ENCODE assay signal across 17 cellular contexts in the genomic region with DNA sequence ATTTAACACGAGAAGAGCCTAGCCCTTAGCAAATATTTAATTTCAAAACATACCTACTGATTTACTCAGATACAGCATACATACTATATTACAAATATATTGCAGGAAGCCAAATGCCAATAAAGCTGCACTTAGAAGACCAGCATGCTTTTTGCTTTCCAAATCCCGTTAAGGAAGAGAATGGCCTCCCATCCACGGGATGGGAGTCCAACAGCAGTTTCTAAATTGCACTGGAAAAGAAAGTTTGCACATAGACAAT.
"Had no signal": no experiment of that assay in that cellular context is flagged by ENCODE, and none has a peak within 500 bp of the region (broad histone marks: within the 10 kb centered on the region; RNA-seq: fewer than 3 reads in every experiment).

No MANE protein-coding gene starts in this region.

- DNase-seq: activated CD4-positive, alpha-beta T cell treated with anti-CD3 and anti-CD28 coated beads for 1 hour; activated CD4-positive, alpha-beta T cell treated with anti-CD3 and anti-CD28 coated beads, Interleukin-2, amount 10 ng/mL, durations not matched to agents 24 days and 14 days; activated CD4-positive, alpha-beta T cell treated with anti-CD3 and anti-CD28 coated beads, Interleukin-2, amount 50 U/mL, for 48 hours; activated CD8-positive, alpha-beta memory T cell treated with anti-CD3 and anti-CD28 coated beads, Interleukin-2, amount 10 ng/mL, durations not matched to agents 7 days and 5 days; activated effector memory CD4-positive, alpha-beta T cell treated with Interleukin-2 at 50 U/mL for 16 hours; activated naive CD4-positive, alpha-beta T cell; activated T-cell treated with anti-CD3 and anti-CD28 coated beads, Interleukin-2, amount 50 U/mL, for 24 hours; amygdala; NCI-H1092; NCI-H1930; NCI-H2107; NCI-H2171 treated with DMSO at 0.1 percent for 48 hours; NCI-H226; NCI-H526 treated with DMSO at 0.1 percent for 48 hours; PC-9 had no signal

- H3K9ac ChIP-seq: KMS-11 had no signal

- H2AFZ ChIP-seq: PC-9 had no signal

- ATAC-seq: activated CD8-positive, alpha-beta memory T cell treated with anti-CD3 and anti-CD28 coated beads, Interleukin-2, amount 10 ng/mL, durations not matched to agents 7 days and 5 days; WTC11 had no signal

- H3K27ac ChIP-seq: KMS-11, PC-9 had no signal

- H3K4me2 ChIP-seq: KMS-11, PC-9 had no signal

- H3K4me3 ChIP-seq: PC-9 had no signal
